In genomic region chr20:16661738-16662137, GRCh38 we compare ENCODE assay signal across 19 cellular contexts.
A peak's percentile ranks its signal among the peaks of the same experiment; 100 is the strongest.
DNase-seq lines count a peak whose midpoint lies in the region; ATAC-seq and TF ChIP-seq lines count a peak whose summit lies in the region.
"Had no signal": no experiment of that assay in that cellular context is flagged by ENCODE, and none has a peak within 500 bp of the region (broad histone marks: within the 10 kb centered on the region; RNA-seq: fewer than 3 reads in every experiment).

No MANE protein-coding gene starts in this region.

- H2AK5ac ChIP-seq in mesenchymal stem cell (ENCODE audit: low read length, severe bottlenecking): no peak overlapping the region

- intact Hi-C loops in left ventricle myocardium superior (cut with micrococcal nuclease): no loop called here

- H2BK120ac ChIP-seq in mesenchymal stem cell (ENCODE audit: low read depth, low read length): no peak overlapping the region

- no peak for TF ChIP-seq CTCF in right atrium auricular region (IDR thresholded peaks at IDR 0.05)

- no peak overlapping the region for H3K4me2 ChIP-seq in mesenchymal stem cell (ENCODE audit: low read length, poor library complexity, severe bottlenecking)

- H3K9ac ChIP-seq in mesenchymal stem cell (ENCODE audit: low read length): no peak overlapping the region

- no peak overlapping the region for H4K91ac ChIP-seq in mesenchymal stem cell (ENCODE audit: low read length)

- H3K27ac ChIP-seq in right atrium auricular region: no peak overlapping the region
- no peak overlapping the region for H3K27ac ChIP-seq in caudate nucleus (ENCODE audit: low read depth, low read length)
- no peak overlapping the region for H3K27ac ChIP-seq in mesenchymal stem cell (ENCODE audit: low read length, poor library complexity, severe bottlenecking)
- H3K27ac ChIP-seq: foreskin keratinocyte, SJSA1 had no signal

- H4K8ac ChIP-seq in mesenchymal stem cell (ENCODE audit: low read length): no peak overlapping the region

- H3K4me3 ChIP-seq in right atrium auricular region: no peak overlapping the region
- H3K4me3 ChIP-seq in mesenchymal stem cell (ENCODE audit: insufficient read depth in 1 of 2, low read depth in 1 of 2, low read length in 2 of 2): no peak overlapping the region
- H3K4me3 ChIP-seq: GM12878, SJSA1 had no signal

- H3K14ac ChIP-seq in mesenchymal stem cell (ENCODE audit: low read length in 2 of 2): no peak overlapping the region

- no peak overlapping the region for H3K4ac ChIP-seq in mesenchymal stem cell (ENCODE audit: low read depth in 1 of 2, low read length in 2 of 2)

- H3K9me3 ChIP-seq in right atrium auricular region (peaks cover 0 to 12% of the 10 kb centered on the region in 2 donors), mesenchymal stem cell (ENCODE audit: control insufficient read depth, low read length) (no peaks in the 10 kb centered on the region)
- H3K9me3 ChIP-seq: SJSA1 had no signal

- no peak overlapping the region for H3K23ac ChIP-seq in mesenchymal stem cell (ENCODE audit: low read length in 2 of 2)

- H3K4me1 ChIP-seq in right atrium auricular region (no peaks in the 10 kb centered on the region), mesenchymal stem cell (ENCODE audit: control insufficient read depth, insufficient read depth, low read depth, low read length) (no peaks in the 10 kb centered on the region)
- H3K4me1 ChIP-seq: foreskin keratinocyte, SJSA1 had no signal

- WGBS in mesenchymal stem cell: 58% methylated on average over 2 of the region's 2 CpGs

- ATAC-seq in left ventricle myocardium superior: peak; percentile 28
- ATAC-seq: foreskin keratinocyte; GM12878; stimulated activated effector memory CD8-positive, alpha-beta T cell treated with anti-CD3 and anti-CD28 coated beads, Interleukin-12 subunit alpha, Interleukin-12 subunit beta, amount 100 ng/mL, for 72 hours had no signal

- H2BK15ac ChIP-seq in mesenchymal stem cell (ENCODE audit: low read depth, poor library complexity, severe bottlenecking): no peak overlapping the region

- H3K79me1 ChIP-seq in mesenchymal stem cell (replicated peaks; ENCODE audit: low read length, poor library complexity, severe bottlenecking): no peaks in the 10 kb centered on the region

- no peak for DNase-seq in left ventricle myocardium superior
- no peak for DNase-seq in right atrium auricular region (ENCODE audit: low spot score)
- DNase-seq in caudate nucleus (lab: John Stamatoyannopoulos, UW): peak in 49 of 61 donors; percentile 2 to 85 (median 35)
- no peak for DNase-seq in mesenchymal stem cell
- peak; percentile 52 for DNase-seq in superior temporal gyrus (ENCODE audit: extremely low spot score)
- DNase-seq in OCI-M2 (lab: John Stamatoyannopoulos, UW; ENCODE audit: unreplicated experiment): no peak
- no peak for DNase-seq in NCI-H2196 treated with DMSO at 0.1 percent for 48 hours (lab: John Stamatoyannopoulos, UW; ENCODE audit: unreplicated experiment)
- DNase-seq in NCI-H748 treated with DMSO at 0.1 percent for 48 hours (lab: John Stamatoyannopoulos, UW): no peak
- DNase-seq: activated naive CD8-positive, alpha-beta T cell treated with anti-CD3 and anti-CD28 coated beads for 36 hours; activated T-cell treated with anti-CD3 and anti-CD28 coated beads, Interleukin-2, amount 50 U/mL, for 24 hours; CD4-positive, alpha-beta T cell; central memory CD4-positive, alpha-beta T cell; foreskin keratinocyte; NCI-H1092; small intestine; T-helper 9 cell had no signal

- H3K27me3 ChIP-seq in right atrium auricular region: no peaks in the 10 kb centered on the region
- peaks cover 0 to 3% of the 10 kb centered on the region in 2 experiments for H3K27me3 ChIP-seq in mesenchymal stem cell (ENCODE audit: control insufficient read depth in 1 of 2, insufficient read depth in 1 of 2, low read length in 2 of 2)
- H3K27me3 ChIP-seq: foreskin keratinocyte, SJSA1 had no signal

- H3K18ac ChIP-seq in mesenchymal stem cell (ENCODE audit: low read depth in 1 of 2, low read length in 2 of 2): no peak overlapping the region

- H2AFZ ChIP-seq in mesenchymal stem cell (ENCODE audit: low read depth, low read length): peak overlapping the region; percentile 37

- H2BK12ac ChIP-seq in mesenchymal stem cell (ENCODE audit: low read length in 2 of 2): no peak overlapping the region

- H3K36me3 ChIP-seq in right atrium auricular region: no peaks in the 10 kb centered on the region
- H3K36me3 ChIP-seq in mesenchymal stem cell (ENCODE audit: control insufficient read depth in 1 of 2, insufficient read depth in 2 of 2, low read depth in 1 of 2, low read length in 2 of 2): no peaks in the 10 kb centered on the region
- H3K36me3 ChIP-seq: SJSA1 had no signal

- H2BK5ac ChIP-seq in mesenchymal stem cell (ENCODE audit: low read depth, low read length, poor library complexity, severe bottlenecking): no peak overlapping the region

Comparison
In these comparisons a context has a peak if more than half of its experiments do, and no peak if none do; other contexts are left out.
1. DNase-seq: peak in caudate nucleus (49 of 61) and superior temporal gyrus (single experiment); none in left ventricle myocardium superior (single experiment), right atrium auricular region (single experiment), mesenchymal stem cell (single experiment), OCI-M2 (single experiment), NCI-H2196 treated with DMSO at 0.1 percent for 48 hours (single experiment) and NCI-H748 treated with DMSO at 0.1 percent for 48 hours (single experiment).